ENCODE assay signal across 19 cellular contexts in genomic region chr20:58898629-58899028, GRCh38. TPM values are rescaled to one million over a fixed set of nuclear protein-coding genes. Genes with fewer than 3 reads are reported as not detected.
DNase-seq lines count a peak whose midpoint lies in the region; ATAC-seq and TF ChIP-seq lines count a peak whose summit lies in the region.
"Had no signal": no experiment of that assay in that cellular context is flagged by ENCODE, and none has a peak within 500 bp of the region (broad histone marks: within the 10 kb centered on the region; RNA-seq: fewer than 3 reads in every experiment).

No MANE protein-coding gene starts in this region.

- TF ChIP-seq CTCF in CD8-positive, alpha-beta T cell (IDR thresholded peaks at IDR 0.05): no peak
- TF ChIP-seq CTCF in GM23338 (conservative IDR thresholded peaks at IDR 0.05; ENCODE audit: low read depth in 2 of 2) (no peak), neural crest cell (conservative IDR thresholded peaks at IDR 0.05) (no peak), prostate gland (IDR thresholded peaks at IDR 0.05) (no peak)

- peak overlapping the region; percentile 62 for H3K4me2 ChIP-seq in GM23338
- H3K4me2 ChIP-seq: PC-9 had no signal

- no peaks in the 10 kb centered on the region for H3K9me2 ChIP-seq in GM23338 (ENCODE audit: insufficient read depth)

- H4K20me1 ChIP-seq in GM23338 (replicated peaks; ENCODE audit: insufficient read depth): peaks cover 61% of the 10 kb centered on the region

- H3K79me2 ChIP-seq in GM23338 (replicated peaks; ENCODE audit: insufficient read depth): peaks cover 100% of the 10 kb centered on the region

- DNase-seq in CD8-positive, alpha-beta T cell: no peak
- no peak for DNase-seq in GM23338 (ENCODE audit: low spot score)
- no peak for DNase-seq in effector memory CD8-positive, alpha-beta T cell
- DNase-seq in neural crest cell (ENCODE audit: low read depth, low spot score): no peak
- no peak for DNase-seq in NCI-H774 (lab: John Stamatoyannopoulos, UW)
- no peak for DNase-seq in prostate gland (ENCODE audit: low spot score)
- DNase-seq: activated CD4-positive, alpha-beta memory T cell treated with anti-CD3 and anti-CD28 coated beads for 36 hours; C1 segment of cervical spinal cord; DND-41; heart left ventricle; kidney; MM.1S; mucosa of descending colon; NCI-H187 treated with DMSO at 0.1 percent for 48 hours; NCI-H510A; PC-9 had no signal

- H3K27ac Mint-ChIP-seq in CD8-positive, alpha-beta T cell: peak overlapping the region; percentile 33
- no peak overlapping the region; the same call in 1 of the 2 replicates for H3K27ac Mint-ChIP-seq in GM23338
- H3K27ac Mint-ChIP-seq in effector memory CD8-positive, alpha-beta T cell: peak overlapping the region; percentile 1 to 27
- no peak overlapping the region for H3K27ac Mint-ChIP-seq in neural crest cell (ENCODE audit: unreplicated experiment)
- H3K27ac Mint-ChIP-seq: activated CD4-positive, alpha-beta memory T cell treated with anti-CD3 and anti-CD28 coated beads for 36 hours had no signal

- peaks cover 82% of the 10 kb centered on the region for H3K36me3 Mint-ChIP-seq in CD8-positive, alpha-beta T cell
- H3K36me3 Mint-ChIP-seq in GM23338 (ENCODE audit: low read depth): peaks cover 73% of the 10 kb centered on the region
- H3K36me3 Mint-ChIP-seq in effector memory CD8-positive, alpha-beta T cell (ENCODE audit: insufficient read depth): peaks cover 82% of the 10 kb centered on the region
- peaks cover 15% of the 10 kb centered on the region for H3K36me3 Mint-ChIP-seq in neural crest cell (ENCODE audit: low read depth)

- no peak overlapping the region for H2AFZ ChIP-seq in GM23338
- H2AFZ ChIP-seq: PC-9 had no signal

- H3K9me3 ChIP-seq in CD8-positive, alpha-beta T cell (ENCODE audit: low read length): no peaks in the 10 kb centered on the region
- no peaks in the 10 kb centered on the region for H3K9me3 ChIP-seq in prostate gland
- H3K9me3 ChIP-seq: heart left ventricle, mucosa of descending colon had no signal

- CTCF ChIA-PET in CD8-positive, alpha-beta T cell (lab: Charles Lee): interaction anchor here (1.1 kb wide), 1 partner anchor 21 kb away, joined by 3 read pairs; no protein-coding TSS in a partner anchor

- no peaks in the 10 kb centered on the region for H3K9me3 Mint-ChIP-seq in CD8-positive, alpha-beta T cell
- no peaks in the 10 kb centered on the region for H3K9me3 Mint-ChIP-seq in GM23338
- H3K9me3 Mint-ChIP-seq in effector memory CD8-positive, alpha-beta T cell: no peaks in the 10 kb centered on the region
- no peaks in the 10 kb centered on the region for H3K9me3 Mint-ChIP-seq in neural crest cell
- H3K9me3 Mint-ChIP-seq: activated CD4-positive, alpha-beta memory T cell treated with anti-CD3 and anti-CD28 coated beads for 36 hours had no signal

- WGBS in prostate gland: 70% methylated on average over 13 of the region's 13 CpGs

- no peak for TF ChIP-seq POLR2A in prostate gland (IDR thresholded peaks at IDR 0.05)

- peaks cover 47% of the 10 kb centered on the region for H3K4me1 ChIP-seq in CD8-positive, alpha-beta T cell (ENCODE audit: insufficient read depth, low read length)
- peaks cover 85% of the 10 kb centered on the region for H3K4me1 ChIP-seq in GM23338 (ENCODE audit: insufficient read depth)
- peaks cover 15% of the 10 kb centered on the region for H3K4me1 ChIP-seq in prostate gland (replicated peaks)

- H3K4me1 Mint-ChIP-seq in CD8-positive, alpha-beta T cell (ENCODE audit: low read depth): peaks cover 90% of the 10 kb centered on the region
- peaks cover 87% of the 10 kb centered on the region for H3K4me1 Mint-ChIP-seq in GM23338
- peaks cover 58 to 79% of the 10 kb centered on the region in 2 donors for H3K4me1 Mint-ChIP-seq in effector memory CD8-positive, alpha-beta T cell (ENCODE audit: low read depth in 2 of 2)
- peaks cover 88% of the 10 kb centered on the region for H3K4me1 Mint-ChIP-seq in neural crest cell

- intact Hi-C loops in CD8-positive, alpha-beta T cell (cut with DNase I, micrococcal nuclease): loop anchor here in 1 of 2 experiments (10.0 kb wide), 1 partner anchor 1036 kb away; the partner anchor contains the start of gene SYCP2
- intact Hi-C loops in prostate gland (cut with DNase I): no loop called here

- no peaks in the 10 kb centered on the region for H3K27me3 Mint-ChIP-seq in CD8-positive, alpha-beta T cell (ENCODE audit: low read depth)
- H3K27me3 Mint-ChIP-seq in GM23338 (ENCODE audit: insufficient read depth, low read depth, poor library complexity) (peaks cover 14% of the 10 kb centered on the region), neural crest cell (ENCODE audit: low read depth) (peaks cover under 1% of the 10 kb centered on the region)
- H3K27me3 Mint-ChIP-seq in effector memory CD8-positive, alpha-beta T cell: no peaks in the 10 kb centered on the region
- H3K27me3 Mint-ChIP-seq: activated CD4-positive, alpha-beta memory T cell treated with anti-CD3 and anti-CD28 coated beads for 36 hours had no signal

- POLR2A ChIA-PET in CD8-positive, alpha-beta T cell (lab: Charles Lee): interaction anchor here (0.9 kb wide), 1 partner anchor 9 kb away, joined by 3 read pairs; no protein-coding TSS in a partner anchor

- ATAC-seq in CD8-positive, alpha-beta T cell: no peak
- peak; percentile 23 for ATAC-seq in GM23338
- ATAC-seq in effector memory CD8-positive, alpha-beta T cell (replicated peaks): no peak
- ATAC-seq in HG03469 (IDR thresholded peaks at IDR 0.05; ENCODE audit: unreplicated experiment): no peak
- ATAC-seq: mucosa of descending colon had no signal

- H3F3A ChIP-seq in GM23338 (replicated peaks; ENCODE audit: low read depth): no peaks in the 10 kb centered on the region

- H3K27me3 ChIP-seq in CD8-positive, alpha-beta T cell (ENCODE audit: insufficient read depth, low read length): no peaks in the 10 kb centered on the region
- H3K27me3 ChIP-seq in GM23338 (ENCODE audit: insufficient read depth) (no peaks in the 10 kb centered on the region), prostate gland (replicated peaks; ENCODE audit: insufficient read depth) (no peaks in the 10 kb centered on the region)
- H3K27me3 ChIP-seq: heart left ventricle had no signal

- no peak overlapping the region for H3K4me3 Mint-ChIP-seq in CD8-positive, alpha-beta T cell
- H3K4me3 Mint-ChIP-seq in GM23338 (peak overlapping the region; percentile 27; the same call in 1 of the 3 replicates), neural crest cell (peak overlapping the region; percentile 6)
- peak overlapping the region in 1 of 2 donors; percentile 1 for H3K4me3 Mint-ChIP-seq in effector memory CD8-positive, alpha-beta T cell
- H3K4me3 Mint-ChIP-seq: activated CD4-positive, alpha-beta memory T cell treated with anti-CD3 and anti-CD28 coated beads for 36 hours had no signal

- no peak overlapping the region for H3K27ac ChIP-seq in CD8-positive, alpha-beta T cell (ENCODE audit: low read depth, low read length)
- peak overlapping the region; percentile 50 for H3K27ac ChIP-seq in GM23338 (ENCODE audit: low read depth)
- no peak overlapping the region for H3K27ac ChIP-seq in prostate gland
- H3K27ac ChIP-seq: PC-9 had no signal

- H3K4me3 ChIP-seq in CD8-positive, alpha-beta T cell (ENCODE audit: low read depth, low read length): no peak overlapping the region
- H3K4me3 ChIP-seq in GM23338 (no peak overlapping the region), prostate gland (no peak overlapping the region)
- H3K4me3 ChIP-seq: mucosa of descending colon, PC-9 had no signal

- H3K36me3 ChIP-seq in CD8-positive, alpha-beta T cell (ENCODE audit: insufficient read depth, low read length): peaks cover 17% of the 10 kb centered on the region
- H3K36me3 ChIP-seq in GM23338 (ENCODE audit: insufficient read depth) (peaks cover 5% of the 10 kb centered on the region), prostate gland (no peaks in the 10 kb centered on the region)

TF ChIP-seq in GM23338, 12 proteins besides CTCF, POLR2A, EP300 and RAD21 (continues in another document):
- TF ChIP-seq EZH2phosphoT487 (IDR thresholded peaks at IDR 0.05; ENCODE audit: unreplicated experiment) (no peak), CREB1 (CRISPR knock-in tag; IDR thresholded peaks at IDR 0.05; ENCODE audit: low read depth) (no peak), ZNF331 (CRISPR knock-in tag; IDR thresholded peaks at IDR 0.05; ENCODE audit: low read depth) (no peak), JUNB (IDR thresholded peaks at IDR 0.05; ENCODE audit: unreplicated experiment) (no peak), ETS1 (IDR thresholded peaks at IDR 0.05) (no peak), ZNF114 (CRISPR knock-in tag; IDR thresholded peaks at IDR 0.05) (no peak), STAT1 (IDR thresholded peaks at IDR 0.05; ENCODE audit: unreplicated experiment) (no peak)

RNA-seq across cellular contexts. Expression of gene GNAS, which starts 46.1 kb away (rescaled TPM):
- total RNA-seq in CD8-positive, alpha-beta T cell: 1,000 to 10,000 TPM; 1,064 to 1,097 TPM
- total RNA-seq in GM23338 (2014; rRNA removed; shearing (Covaris generic)): 1,032 and 1,042 TPM in 2 replicates
- 917 and 940 TPM in 2 replicates for polyA plus RNA-seq in GM23338 (2016; fragmentation: Nextera tagmentation; extraction: Ambion mirVana)
- 1,339 and 1,425 TPM in 2 replicates for total RNA-seq in neural crest cell
- total RNA-seq in prostate gland: 100 to 1,000 TPM; 644 to 900 TPM

RNA-seq across cellular contexts. Expression of gene GNAS-AS1, which starts 47.9 kb away (rescaled TPM):
- total RNA-seq in CD8-positive, alpha-beta T cell: under 1 TPM in 1 of 2 experiments, not detected in 1; 0.28 TPM
- 12.1 and 15.0 TPM in 2 replicates for total RNA-seq in GM23338 (2014; rRNA removed; shearing (Covaris generic))
- polyA plus RNA-seq in GM23338 (2016; fragmentation: Nextera tagmentation; extraction: Ambion mirVana): 11.3 and 12.3 TPM in 2 replicates
- total RNA-seq in neural crest cell (3.8 and 6.3 TPM in 2 replicates), prostate gland (1 to 10 TPM in 1 of 2 donors, under 1 TPM in 1; 0.50 to 1.8 TPM)
- total RNA-seq: HT-29, posterior vena cava had no signal

Comparison
In these comparisons a context has a peak if more than half of its experiments do, and no peak if none do; other contexts are left out.
1. H3K27ac Mint-ChIP-seq: peak in CD8-positive, alpha-beta T cell (single experiment) and effector memory CD8-positive, alpha-beta T cell (2 of 2); none in GM23338 (single experiment) and neural crest cell (single experiment).